ENCODE assay signal across 10 cellular contexts in genomic region chr13:33639640-33640080, GRCh38.
DNase-seq lines count a peak whose midpoint lies in the region; ATAC-seq, FAIRE-seq and TF ChIP-seq lines count a peak whose summit lies in the region.
"Had no signal": no experiment of that assay in that cellular context is flagged by ENCODE, and none has a peak within 500 bp of the region (broad histone marks: within the 10 kb centered on the region; RNA-seq: fewer than 3 reads in every experiment).

No MANE protein-coding gene starts in this region.

- intact Hi-C loops in right lobe of liver (cut with DNase I): no loop called here
- intact Hi-C loops in dorsolateral prefrontal cortex (cut with DNase I): loop anchor here in 1 of 2 donors (5.0 kb wide), 1 partner anchor 83 kb away; no protein-coding TSS in a partner anchor
- intact Hi-C loops in aorta (cut with DNase I): no loop called here
- intact Hi-C loops in pancreas (cut with DNase I): no loop called here
- intact Hi-C loops in spleen (cut with DNase I; ENCODE audit: low total_unique reads): no loop called here

- TF ChIP-seq POLR2A in right lobe of liver (IDR thresholded peaks at IDR 0.05) (no peak), spleen (IDR thresholded peaks at IDR 0.05) (no peak)

- H2AFZ ChIP-seq in OCI-LY1 (ENCODE audit: low read length): no peak overlapping the region

- TF ChIP-seq CTCF in OCI-LY1 (IDR thresholded peaks at IDR 0.05; ENCODE audit: low read length): no peak
- TF ChIP-seq CTCF in right lobe of liver (IDR thresholded peaks at IDR 0.05): no peak
- TF ChIP-seq CTCF in dorsolateral prefrontal cortex (IDR thresholded peaks at IDR 0.05 in 54 of 56, conservative IDR thresholded peaks at IDR 0.05 in 2 of 56; ENCODE audit: low read depth in 1 of 56, partially characterized antibody in 56 of 56): no peak
- no peak for TF ChIP-seq CTCF in pancreas (IDR thresholded peaks at IDR 0.05)
- TF ChIP-seq CTCF in spleen (IDR thresholded peaks at IDR 0.05 in 8 of 11, conservative IDR thresholded peaks at IDR 0.05 in 3 of 11): no peak

- no peak overlapping the region for H3K9ac ChIP-seq in OCI-LY1 (ENCODE audit: low read length)

- no peak overlapping the region; the same call in 1 of the 2 replicates for H3K4me2 ChIP-seq in OCI-LY1 (ENCODE audit: low read length)

- H3K27ac ChIP-seq in OCI-LY1 (ENCODE audit: low read depth, low read length, poor library complexity, severe bottlenecking): peak overlapping the region; percentile 66
- H3K27ac ChIP-seq in right lobe of liver: peak overlapping the region in 1 of 3 donors; percentile 16
- H3K27ac ChIP-seq in dorsolateral prefrontal cortex: peak overlapping the region in 7 of 59 donors; percentile 4 to 32 (median 8)
- H3K27ac ChIP-seq in aorta (ENCODE audit: low read depth in 1 of 2, low read length in 2 of 2): no peak overlapping the region
- no peak overlapping the region for H3K27ac ChIP-seq in pancreas
- H3K27ac ChIP-seq in spleen: peak overlapping the region in 2 of 8 donors; percentile 78 to 85
- H3K27ac ChIP-seq: cardiac muscle cell had no signal

- FAIRE-seq in GM18507 (lab: Jason Lieb, UNC) (peak; percentile 74), pancreas (lab: Jason Lieb, UNC) (no peak)

- H3K4me1 ChIP-seq in OCI-LY1 (ENCODE audit: insufficient read depth, low read length, severe bottlenecking): peaks cover 65% of the 10 kb centered on the region
- peaks cover 0 to 46% (median 21%) of the 10 kb centered on the region in 4 donors for H3K4me1 ChIP-seq in right lobe of liver
- peaks cover 0 to 2% of the 10 kb centered on the region in 2 donors for H3K4me1 ChIP-seq in aorta (ENCODE audit: control insufficient read depth in 1 of 2, insufficient read depth in 2 of 2, low read length in 2 of 2)
- peaks cover 0 to 21% (median 10%) of the 10 kb centered on the region in 3 donors for H3K4me1 ChIP-seq in pancreas
- H3K4me1 ChIP-seq in spleen: peaks cover 5 to 31% (median 15%) of the 10 kb centered on the region in 6 donors

- no peaks in the 10 kb centered on the region for H3K9me3 ChIP-seq in OCI-LY1 (ENCODE audit: low read length)
- H3K9me3 ChIP-seq in right lobe of liver: no peaks in the 10 kb centered on the region
- no peaks in the 10 kb centered on the region for H3K9me3 ChIP-seq in aorta (ENCODE audit: control insufficient read depth, low read length)
- H3K9me3 ChIP-seq in pancreas: no peaks in the 10 kb centered on the region
- no peaks in the 10 kb centered on the region for H3K9me3 ChIP-seq in spleen

- H3K9me2 ChIP-seq in OCI-LY1 (ENCODE audit: low read depth, low read length): no peaks in the 10 kb centered on the region

- peak; percentile 62 for ATAC-seq in GM21825 (IDR thresholded peaks at IDR 0.05; ENCODE audit: unreplicated experiment)
- ATAC-seq in right lobe of liver: peak; percentile 26 to 48 (median 38)
- no peak for ATAC-seq in aorta (ENCODE audit: low FRiP score)
- ATAC-seq in pancreas: no peak

- no peaks in the 10 kb centered on the region for H4K20me1 ChIP-seq in OCI-LY1 (ENCODE audit: insufficient read depth, low read length)

- H3K27me3 ChIP-seq in OCI-LY1 (ENCODE audit: insufficient read depth, low read length) (no peaks in the 10 kb centered on the region), right lobe of liver (no peaks in the 10 kb centered on the region), dorsolateral prefrontal cortex (no peaks in the 10 kb centered on the region), aorta (ENCODE audit: control insufficient read depth in 1 of 2, insufficient read depth in 2 of 2, low read length in 1 of 2) (no peaks in the 10 kb centered on the region), pancreas (no peaks in the 10 kb centered on the region), spleen (replicated peaks in 1 of 7) (no peaks in the 10 kb centered on the region)
- H3K27me3 ChIP-seq: cardiac muscle cell had no signal

- no peaks in the 10 kb centered on the region for H3K36me3 ChIP-seq in OCI-LY1 (ENCODE audit: insufficient read depth, low read length)
- no peaks in the 10 kb centered on the region for H3K36me3 ChIP-seq in right lobe of liver
- H3K36me3 ChIP-seq in aorta (ENCODE audit: control insufficient read depth in 1 of 2, insufficient read depth in 2 of 2, low read length in 1 of 2): no peaks in the 10 kb centered on the region
- no peaks in the 10 kb centered on the region for H3K36me3 ChIP-seq in pancreas
- no peaks in the 10 kb centered on the region for H3K36me3 ChIP-seq in spleen
- H3K36me3 ChIP-seq: cardiac muscle cell had no signal

- WGBS in right lobe of liver (ENCODE audit: insufficient coverage, low coverage, low lambda C conversion rate, missing lambda C conversion rate): 61% methylated on average over 4 of the region's 4 CpGs
- 96 to 97% methylated on average over 4 of the region's 4 CpGs for WGBS in aorta, 2 donors
- 87 to 91% methylated on average over 4 of the region's 4 CpGs for WGBS in pancreas, 2 donors
- 72 to 89% (median 82%) methylated on average over 4 of the region's 4 CpGs for WGBS in spleen, 5 donors

- H3K79me2 ChIP-seq in OCI-LY1 (ENCODE audit: insufficient read depth, low read length): no peaks in the 10 kb centered on the region

- no peak for DNase-seq in GM18507 (ENCODE audit: extremely low spot score, insufficient read length, low read depth)
- DNase-seq in right lobe of liver: no peak
- DNase-seq in dorsolateral prefrontal cortex: no peak
- DNase-seq in aorta: no peak
- no peak for DNase-seq in pancreas
- no peak for DNase-seq in spleen
- DNase-seq: NCI-H1436 had no signal

- no peaks in the 10 kb centered on the region for H3F3A ChIP-seq in OCI-LY1 (ENCODE audit: insufficient read depth, low read length)

- H3K4me3 ChIP-seq in OCI-LY1 (ENCODE audit: low read depth, low read length, poor library complexity, severe bottlenecking): no peak overlapping the region
- no peak overlapping the region for H3K4me3 ChIP-seq in right lobe of liver
- no peak overlapping the region for H3K4me3 ChIP-seq in dorsolateral prefrontal cortex
- H3K4me3 ChIP-seq in aorta (ENCODE audit: low read length in 2 of 2): no peak overlapping the region
- H3K4me3 ChIP-seq in pancreas: no peak overlapping the region
- no peak overlapping the region for H3K4me3 ChIP-seq in spleen
- H3K4me3 ChIP-seq: cardiac muscle cell had no signal

Comparison
In these comparisons a context has a peak if more than half of its experiments do, and no peak if none do; other contexts are left out.
1. ATAC-seq: peak in GM21825 (single experiment) and right lobe of liver (4 of 4); none in aorta (single experiment) and pancreas (0 of 4).